8 cellular contexts compared by ENCODE assay signal in genomic region chr1:148953730-148954129, GRCh38.
DNase-seq lines count a peak whose midpoint lies in the region; ATAC-seq and TF ChIP-seq lines count a peak whose summit lies in the region.
"Not testable (repeated sequence)": the region's sequence is repeated elsewhere in the genome, so short reads cannot be mapped to it uniquely, and the experiment has no call there.

No MANE protein-coding gene starts in this region.

- H4K20me1 ChIP-seq in OCI-LY7 (ENCODE audit: insufficient read depth, low read length): not testable (repeated sequence)

- H3K27me3 Mint-ChIP-seq in activated T-cell treated with anti-CD3 and anti-CD28 coated beads, Interleukin-2, amount 50 U/mL, for 4 hours (ENCODE audit: low read depth); central memory CD8-positive, alpha-beta T cell; naive B cell: not testable (repeated sequence)

- H3K4me3 Mint-ChIP-seq in activated T-cell treated with anti-CD3 and anti-CD28 coated beads, Interleukin-2, amount 50 U/mL, for 4 hours: peak overlapping the region; percentile 75
- peak overlapping the region; percentile 50 for H3K4me3 Mint-ChIP-seq in central memory CD8-positive, alpha-beta T cell
- H3K4me3 Mint-ChIP-seq in naive B cell: peak overlapping the region; percentile 64 to 89 (median 80)
- peak overlapping the region; percentile 77 for H3K4me3 Mint-ChIP-seq in stimulated activated effector memory CD8-positive, alpha-beta T cell treated with anti-CD3 and anti-CD28 coated beads, Interleukin-12 subunit alpha, Interleukin-12 subunit beta, amount 100 ng/mL, for 72 hours

- not testable (repeated sequence) for H3K9me3 ChIP-seq in AG04450 (ENCODE audit: control insufficient read depth, insufficient read depth, low read length); HEK293 (ENCODE audit: control insufficient read depth, insufficient read depth, low read depth, low read length); OCI-LY7 (ENCODE audit: low read length)

- CTCF ChIA-PET in AG04450 (lab: Charles Lee); HEK293 (lab: Yijun Ruan, JAX); OCI-LY7 (lab: Charles Lee; ENCODE audit: unreplicated experiment): not testable (repeated sequence)

- not testable (repeated sequence) for H2AFZ ChIP-seq in OCI-LY7 (ENCODE audit: low read length)

- not testable (repeated sequence) for H3K36me3 ChIP-seq in HEK293 (ENCODE audit: control insufficient read depth in 2 of 2, insufficient read depth in 1 of 2, low read length in 2 of 2); OCI-LY7 (ENCODE audit: insufficient read depth, low read length)

- H3K79me2 ChIP-seq in OCI-LY7 (ENCODE audit: insufficient read depth, low read depth, low read length): peaks cover 38% of the 10 kb centered on the region

- peak overlapping the region; percentile 95 for H3K4me2 ChIP-seq in OCI-LY7 (ENCODE audit: low read length)

- not testable (repeated sequence) for ATAC-seq in activated T-cell treated with anti-CD3 and anti-CD28 coated beads, Interleukin-2, amount 50 U/mL, for 4 hours; central memory CD8-positive, alpha-beta T cell (replicated peaks; ENCODE audit: extremely low read depth, poor library complexity, severe bottlenecking); naive B cell (ENCODE audit: low read depth in 2 of 2); stimulated activated effector memory CD8-positive, alpha-beta T cell treated with anti-CD3 and anti-CD28 coated beads, Interleukin-12 subunit alpha, Interleukin-12 subunit beta, amount 100 ng/mL, for 72 hours

- not testable (repeated sequence) for H3K27me3 ChIP-seq in AG04450 (ENCODE audit: control insufficient read depth, insufficient read depth, low read length)

- H3K27ac ChIP-seq in AG04450 (ENCODE audit: low read depth, low read length); HEK293 (ENCODE audit: extremely low read depth, low read depth, low read length): not testable (repeated sequence)
- H3K27ac ChIP-seq in OCI-LY7 (ENCODE audit: low read depth, low read length, poor library complexity, severe bottlenecking): peak overlapping the region; percentile 28

- H3K9me2 ChIP-seq in OCI-LY7 (ENCODE audit: insufficient read depth, low read length): not testable (repeated sequence)

- not testable (repeated sequence) for DNase-seq in AG04450 (ENCODE audit: low read depth, low spot score); OCI-LY7 (ENCODE audit: low spot score); activated T-cell treated with anti-CD3 and anti-CD28 coated beads, Interleukin-2, amount 50 U/mL, for 4 hours; central memory CD8-positive, alpha-beta T cell (ENCODE audit: low spot score in 2 of 2); fibroblast of villous mesenchyme (ENCODE audit: low read depth); naive B cell; stimulated activated effector memory CD8-positive, alpha-beta T cell treated with anti-CD3 and anti-CD28 coated beads, Interleukin-12 subunit alpha, Interleukin-12 subunit beta, amount 100 ng/mL, for 72 hours (ENCODE audit: low spot score in 2 of 2)

- H3K36me3 Mint-ChIP-seq in activated T-cell treated with anti-CD3 and anti-CD28 coated beads, Interleukin-2, amount 50 U/mL, for 4 hours (ENCODE audit: insufficient read depth); central memory CD8-positive, alpha-beta T cell (ENCODE audit: insufficient read depth); naive B cell; stimulated activated effector memory CD8-positive, alpha-beta T cell treated with anti-CD3 and anti-CD28 coated beads, Interleukin-12 subunit alpha, Interleukin-12 subunit beta, amount 100 ng/mL, for 72 hours: not testable (repeated sequence)

- not testable (repeated sequence) for TF ChIP-seq CTCF in AG04450 (IDR thresholded peaks at IDR 0.05; ENCODE audit: low read depth, low read length); HEK293 (tag by site-specific recombination; IDR thresholded peaks at IDR 0.05); OCI-LY7 (conservative IDR thresholded peaks at IDR 0.05; ENCODE audit: low read length); fibroblast of villous mesenchyme (IDR thresholded peaks at IDR 0.05; ENCODE audit: insufficient read depth, low read depth, low read length)

- H3K4me3 ChIP-seq in AG04450 (ENCODE audit: low read depth, low read length) (peak overlapping the region; percentile 54), HEK293 (ENCODE audit: low read depth, low read length) (peak overlapping the region; percentile 32), OCI-LY7 (ENCODE audit: low read depth, low read length, poor library complexity, severe bottlenecking) (peak overlapping the region; percentile 76), fibroblast of villous mesenchyme (ENCODE audit: low read depth, low read length) (peak overlapping the region; percentile 53)

- intact Hi-C loops in OCI-LY7 (cut with micrococcal nuclease; ENCODE audit: unreplicated experiment): not testable (repeated sequence)

- POLR2A ChIA-PET in AG04450 (lab: Yijun Ruan, JAX); HEK293 (lab: Yijun Ruan, JAX); OCI-LY7 (lab: Charles Lee): not testable (repeated sequence)

- peaks cover 14% of the 10 kb centered on the region for H3K4me1 Mint-ChIP-seq in activated T-cell treated with anti-CD3 and anti-CD28 coated beads, Interleukin-2, amount 50 U/mL, for 4 hours (ENCODE audit: low read depth)
- peaks cover 16% of the 10 kb centered on the region for H3K4me1 Mint-ChIP-seq in central memory CD8-positive, alpha-beta T cell
- H3K4me1 Mint-ChIP-seq in naive B cell: peaks cover 3 to 10% (median 9%) of the 10 kb centered on the region in 3 donors
- peaks cover 11% of the 10 kb centered on the region for H3K4me1 Mint-ChIP-seq in stimulated activated effector memory CD8-positive, alpha-beta T cell treated with anti-CD3 and anti-CD28 coated beads, Interleukin-12 subunit alpha, Interleukin-12 subunit beta, amount 100 ng/mL, for 72 hours

- H3K9me3 Mint-ChIP-seq in activated T-cell treated with anti-CD3 and anti-CD28 coated beads, Interleukin-2, amount 50 U/mL, for 4 hours; central memory CD8-positive, alpha-beta T cell; naive B cell; stimulated activated effector memory CD8-positive, alpha-beta T cell treated with anti-CD3 and anti-CD28 coated beads, Interleukin-12 subunit alpha, Interleukin-12 subunit beta, amount 100 ng/mL, for 72 hours: not testable (repeated sequence)

- not testable (repeated sequence) for BruUV-seq in OCI-LY7 (replicated peaks; lab: Mats Ljungman, UMichigan)

- peak overlapping the region; percentile 26 for H3K27ac Mint-ChIP-seq in central memory CD8-positive, alpha-beta T cell (ENCODE audit: low read depth)
- H3K27ac Mint-ChIP-seq in naive B cell; stimulated activated effector memory CD8-positive, alpha-beta T cell treated with anti-CD3 and anti-CD28 coated beads, Interleukin-12 subunit alpha, Interleukin-12 subunit beta, amount 100 ng/mL, for 72 hours: not testable (repeated sequence)

- not testable (repeated sequence) for H3K4me1 ChIP-seq in HEK293 (ENCODE audit: control insufficient read depth, insufficient read depth, low read length)
- peaks cover 10% of the 10 kb centered on the region for H3K4me1 ChIP-seq in OCI-LY7 (ENCODE audit: insufficient read depth, low read length, poor library complexity, severe bottlenecking)
